13 cellular contexts compared by ENCODE assay signal in the genomic region with DNA sequence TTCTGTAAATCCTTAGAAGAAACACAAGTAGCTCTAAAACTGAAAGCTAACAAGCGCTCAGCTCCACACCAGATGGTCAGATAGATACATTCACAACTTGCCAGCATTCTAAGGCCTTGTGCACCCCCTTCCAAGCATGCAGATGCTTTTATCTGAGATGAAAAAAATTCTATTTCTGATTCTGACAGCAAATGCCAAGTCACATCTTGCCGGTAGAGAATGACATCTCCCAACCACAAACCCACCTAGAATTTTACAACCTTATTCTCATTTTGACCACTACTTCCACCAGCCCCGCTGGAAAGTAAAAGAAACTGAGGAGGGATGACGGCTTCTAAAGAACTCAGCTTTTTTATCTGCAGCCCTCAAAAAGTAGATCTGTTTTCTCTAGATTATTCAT. TPM values are rescaled to one million over a fixed set of nuclear protein-coding genes. Genes with fewer than 3 reads are reported as not detected.
DNase-seq lines count a peak whose midpoint lies in the region; ATAC-seq and TF ChIP-seq lines count a peak whose summit lies in the region.
"Had no signal": no experiment of that assay in that cellular context is flagged by ENCODE, and none has a peak within 500 bp of the region (broad histone marks: within the 10 kb centered on the region; RNA-seq: fewer than 3 reads in every experiment).

No MANE protein-coding gene starts in this region.

- H3K4me3 ChIP-seq in GM08714 (ENCODE audit: low read length) (peak overlapping the region; percentile 11; the same call in 1 of the 2 replicates), RWPE2 (ENCODE audit: severe bottlenecking) (no peak overlapping the region)
- H3K4me3 ChIP-seq: cardiac muscle cell, GM23248, SJSA1 had no signal

- peaks cover 15 to 27% of the 10 kb centered on the region in 2 donors for H3K4me1 Mint-ChIP-seq in effector memory CD8-positive, alpha-beta T cell (ENCODE audit: low read depth in 2 of 2)
- H3K4me1 Mint-ChIP-seq in Calu3 (ENCODE audit: low read depth, unreplicated experiment): no peaks in the 10 kb centered on the region

- no peaks in the 10 kb centered on the region for H3K27me3 ChIP-seq in RWPE2 (ENCODE audit: insufficient read depth, poor library complexity, severe bottlenecking)
- H3K27me3 ChIP-seq: cardiac muscle cell, neutrophil, SJSA1 had no signal

- H3K4me3 Mint-ChIP-seq in effector memory CD8-positive, alpha-beta T cell: peak overlapping the region; percentile 32 to 62
- no peak overlapping the region for H3K4me3 Mint-ChIP-seq in Calu3 (ENCODE audit: low read depth, unreplicated experiment)

- peak overlapping the region; percentile 52 for H3K27ac ChIP-seq in RWPE2 (ENCODE audit: poor library complexity, severe bottlenecking)
- H3K27ac ChIP-seq: cardiac muscle cell, GM23248, neutrophil, SJSA1 had no signal

- H3K36me3 ChIP-seq in RWPE2 (ENCODE audit: low read depth): 0 out of 2 replicates have a peak, but pooled peaks cover 2% of the 10 kb centered on the region
- H3K36me3 ChIP-seq: cardiac muscle cell, SJSA1 had no signal

- no peaks in the 10 kb centered on the region for H3K9me3 Mint-ChIP-seq in effector memory CD8-positive, alpha-beta T cell
- H3K9me3 Mint-ChIP-seq in Calu3 (ENCODE audit: low read depth, unreplicated experiment): no peaks in the 10 kb centered on the region

- TF ChIP-seq CTCF in RWPE2 (IDR thresholded peaks at IDR 0.05; ENCODE audit: poor library complexity, severe bottlenecking) (no peak), Calu3 (IDR thresholded peaks at IDR 0.05; ENCODE audit: unreplicated experiment) (no peak)

- peak overlapping the region; percentile 85 to 89 for H3K27ac Mint-ChIP-seq in effector memory CD8-positive, alpha-beta T cell
- H3K27ac Mint-ChIP-seq in Calu3 (ENCODE audit: unreplicated experiment): no peak overlapping the region

- no peaks in the 10 kb centered on the region for H3K27me3 Mint-ChIP-seq in effector memory CD8-positive, alpha-beta T cell
- H3K27me3 Mint-ChIP-seq in Calu3 (ENCODE audit: unreplicated experiment): no peaks in the 10 kb centered on the region

- intact Hi-C loops in Calu3 (cut with micrococcal nuclease; ENCODE audit: unreplicated experiment): no loop called here

- DNase-seq in RWPE2 (ENCODE audit: low spot score) (no peak), GOT3 (lab: John Stamatoyannopoulos, UW) (no peak), Calu3 (no peak), foreskin melanocyte (no peak)
- DNase-seq in effector memory CD8-positive, alpha-beta T cell: no peak
- no peak for DNase-seq in central memory CD4-positive, alpha-beta T cell
- DNase-seq: NCI-H226 had no signal

- H3K9me3 ChIP-seq in RWPE2 (ENCODE audit: severe bottlenecking): no peaks in the 10 kb centered on the region
- H3K9me3 ChIP-seq: neutrophil, SJSA1 had no signal

- BruUV-seq in Calu3 (replicated peaks; lab: Mats Ljungman, UMichigan): no TSS peak

- H3K36me3 Mint-ChIP-seq in effector memory CD8-positive, alpha-beta T cell (ENCODE audit: insufficient read depth): peaks cover 5% of the 10 kb centered on the region
- H3K36me3 Mint-ChIP-seq in Calu3 (ENCODE audit: insufficient read depth, unreplicated experiment): no peaks in the 10 kb centered on the region

- peak; percentile 41 for ATAC-seq in GM19351 (IDR thresholded peaks at IDR 0.05; ENCODE audit: unreplicated experiment)
- ATAC-seq in RWPE2 (ENCODE audit: low read depth): no peak
- ATAC-seq in effector memory CD8-positive, alpha-beta T cell (replicated peaks): no peak

- H3K4me1 ChIP-seq in RWPE2 (ENCODE audit: insufficient read depth, poor library complexity, severe bottlenecking): peaks cover 21% of the 10 kb centered on the region
- H3K4me1 ChIP-seq: SJSA1 had no signal

- CTCF ChIA-PET in Calu3 (lab: Charles Lee): no interaction called here

RNA-seq across cellular contexts. Expression of gene SUMF1, which starts 57.7 kb away (rescaled TPM):
- total RNA-seq in Calu3 (2022): 24.8 and 31.8 TPM in 2 replicates
